Comparison of ENCODE assay signal across 10 cellular contexts in genomic region chr9:120393386-120394057, GRCh38.
DNase-seq lines count a peak whose midpoint lies in the region; TF ChIP-seq lines count a peak whose summit lies in the region.
"Had no signal": no experiment of that assay in that cellular context is flagged by ENCODE, and none has a peak within 500 bp of the region (broad histone marks: within the 10 kb centered on the region; RNA-seq: fewer than 3 reads in every experiment).

No MANE protein-coding gene starts in this region.

- H3K9me3 Mint-ChIP-seq in T-helper 1 cell treated with Interleukin-12 subunit alpha and Interleukin-12 subunit beta and Interleukin-4 antibody, amounts not matched to agents 30 μg/mL and 1 μg/mL, for 36 hours: no peaks in the 10 kb centered on the region
- no peaks in the 10 kb centered on the region for H3K9me3 Mint-ChIP-seq in activated CD4-positive, alpha-beta memory T cell treated with anti-CD3 and anti-CD28 coated beads for 36 hours

- H3K4me1 Mint-ChIP-seq in T-helper 1 cell treated with Interleukin-12 subunit alpha and Interleukin-12 subunit beta and Interleukin-4 antibody, amounts not matched to agents 30 μg/mL and 1 μg/mL, for 36 hours (ENCODE audit: low read depth): peaks cover 28% of the 10 kb centered on the region
- H3K4me1 Mint-ChIP-seq in activated CD4-positive, alpha-beta memory T cell treated with anti-CD3 and anti-CD28 coated beads for 36 hours (ENCODE audit: low read depth): peaks cover 34% of the 10 kb centered on the region

- H3K27me3 Mint-ChIP-seq in T-helper 1 cell treated with Interleukin-12 subunit alpha and Interleukin-12 subunit beta and Interleukin-4 antibody, amounts not matched to agents 30 μg/mL and 1 μg/mL, for 36 hours (ENCODE audit: low read depth): no peaks in the 10 kb centered on the region
- no peaks in the 10 kb centered on the region for H3K27me3 Mint-ChIP-seq in activated CD4-positive, alpha-beta memory T cell treated with anti-CD3 and anti-CD28 coated beads for 36 hours

- H3K4me3 ChIP-seq in fibroblast of pulmonary artery (replicated peaks; ENCODE audit: low read depth, low read length) (no peak overlapping the region), A673 (ENCODE audit: low read depth, low read length, poor library complexity, severe bottlenecking) (no peak overlapping the region)
- H3K4me3 ChIP-seq: ovary had no signal

- peak overlapping the region; percentile 53 for H3K4me3 Mint-ChIP-seq in T-helper 1 cell treated with Interleukin-12 subunit alpha and Interleukin-12 subunit beta and Interleukin-4 antibody, amounts not matched to agents 30 μg/mL and 1 μg/mL, for 36 hours
- no peak overlapping the region for H3K4me3 Mint-ChIP-seq in activated CD4-positive, alpha-beta memory T cell treated with anti-CD3 and anti-CD28 coated beads for 36 hours

- no peak overlapping the region for H3K27ac ChIP-seq in A673 (ENCODE audit: low read depth, low read length, poor library complexity, severe bottlenecking)
- H3K27ac ChIP-seq: 22Rv1, ovary had no signal

- BruUV-seq in A673 (replicated peaks; lab: Mats Ljungman, UMichigan): no TSS peak

- H3K4me1 ChIP-seq in A673 (ENCODE audit: insufficient read depth, low read length, poor library complexity, severe bottlenecking): no peaks in the 10 kb centered on the region

- POLR2A ChIA-PET in activated CD4-positive, alpha-beta memory T cell treated with anti-CD3 and anti-CD28 coated beads for 36 hours (lab: Charles Lee): no interaction called here
- POLR2A ChIA-PET in A673 (lab: Charles Lee; ENCODE audit: low non-redundant PET): no interaction called here

- no peaks in the 10 kb centered on the region for H3K27me3 ChIP-seq in A673 (replicated peaks; ENCODE audit: insufficient read depth, low read depth, low read length, poor library complexity)
- H3K27me3 ChIP-seq: ovary had no signal

- peaks cover 42% of the 10 kb centered on the region for H3K36me3 Mint-ChIP-seq in T-helper 1 cell treated with Interleukin-12 subunit alpha and Interleukin-12 subunit beta and Interleukin-4 antibody, amounts not matched to agents 30 μg/mL and 1 μg/mL, for 36 hours (ENCODE audit: low read depth)
- H3K36me3 Mint-ChIP-seq in activated CD4-positive, alpha-beta memory T cell treated with anti-CD3 and anti-CD28 coated beads for 36 hours: peaks cover 37% of the 10 kb centered on the region

- no peak for TF ChIP-seq CTCF in fibroblast of pulmonary artery (IDR thresholded peaks at IDR 0.05; ENCODE audit: low read length, missing control alignments)
- TF ChIP-seq CTCF in A673 (conservative IDR thresholded peaks at IDR 0.05; ENCODE audit: low read depth, low read length): no peak

- peaks cover 61% of the 10 kb centered on the region for H3K36me3 ChIP-seq in A673 (ENCODE audit: insufficient read depth, low read length, poor library complexity, severe bottlenecking)
- H3K36me3 ChIP-seq: ovary had no signal

- CTCF ChIA-PET in activated CD4-positive, alpha-beta memory T cell treated with anti-CD3 and anti-CD28 coated beads for 36 hours (lab: Charles Lee): interaction anchor here (1.6 kb wide), 1 partner anchor 45 kb away, joined by 3 read pairs; no protein-coding TSS in a partner anchor
- CTCF ChIA-PET in A673 (lab: Charles Lee): no interaction called here

- no peak for DNase-seq in T-helper 1 cell
- DNase-seq in activated CD4-positive, alpha-beta memory T cell treated with anti-CD3 and anti-CD28 coated beads for 36 hours: peak; percentile 38
- peak; percentile 46 for DNase-seq in fibroblast of pulmonary artery (ENCODE audit: low read depth)
- peak; percentile 35 for DNase-seq in stimulated activated CD8-positive, alpha-beta memory T cell treated with anti-CD3 and anti-CD28 coated beads, Interleukin-4, amount 100 ng/mL, for 48 hours
- DNase-seq in effector CD8-positive, alpha-beta T cell (lab: John Stamatoyannopoulos, UW): no peak
- DNase-seq in A673 (ENCODE audit: low spot score): no peak
- no peak for DNase-seq in activated CD8-positive, alpha-beta memory T cell treated with anti-CD3 and anti-CD28 coated beads, Interleukin-2, amount 50 U/mL, for 4 hours
- DNase-seq: ovary had no signal

- no peak overlapping the region for H3K27ac Mint-ChIP-seq in T-helper 1 cell treated with Interleukin-12 subunit alpha and Interleukin-12 subunit beta and Interleukin-4 antibody, amounts not matched to agents 30 μg/mL and 1 μg/mL, for 36 hours
- peak overlapping the region; percentile 81 for H3K27ac Mint-ChIP-seq in activated CD4-positive, alpha-beta memory T cell treated with anti-CD3 and anti-CD28 coated beads for 36 hours

- H3K9me3 ChIP-seq in A673 (ENCODE audit: low read depth, low read length, poor library complexity, severe bottlenecking): no peaks in the 10 kb centered on the region
- H3K9me3 ChIP-seq: ovary had no signal

- intact Hi-C loops in activated CD4-positive, alpha-beta memory T cell treated with anti-CD3 and anti-CD28 coated beads for 36 hours (cut with micrococcal nuclease): no loop called here
- intact Hi-C loops in A673 (cut with micrococcal nuclease; ENCODE audit: unreplicated experiment): no loop called here

Comparison
In these comparisons a context has a peak if more than half of its experiments do, and no peak if none do; other contexts are left out.
1. DNase-seq: peak in activated CD4-positive, alpha-beta memory T cell treated with anti-CD3 and anti-CD28 coated beads for 36 hours (single experiment), fibroblast of pulmonary artery (single experiment) and stimulated activated CD8-positive, alpha-beta memory T cell treated with anti-CD3 and anti-CD28 coated beads, Interleukin-4, amount 100 ng/mL, for 48 hours (single experiment); none in T-helper 1 cell (0 of 5), effector CD8-positive, alpha-beta T cell (single experiment), A673 (single experiment) and activated CD8-positive, alpha-beta memory T cell treated with anti-CD3 and anti-CD28 coated beads, Interleukin-2, amount 50 U/mL, for 4 hours (single experiment).